In the genomic region with DNA sequence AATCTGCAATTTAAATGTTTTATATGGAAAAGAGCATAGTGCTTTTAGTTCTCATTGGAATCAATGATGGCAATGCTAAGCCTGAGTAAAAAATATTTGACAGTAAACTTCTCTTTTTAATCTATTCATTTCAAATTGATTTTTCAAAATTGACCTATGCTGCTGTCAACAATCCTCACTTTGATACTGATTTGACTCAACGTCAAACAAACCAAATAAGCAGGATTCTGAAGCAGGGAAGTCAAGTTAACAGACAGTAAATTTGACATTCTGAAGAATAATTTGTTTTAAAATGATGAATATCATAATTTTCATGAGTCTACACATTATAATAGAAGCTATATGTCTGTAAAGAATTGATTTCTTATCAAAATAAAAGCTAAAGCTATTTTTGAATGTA, we compare ENCODE assay signal across 6 cellular contexts.
"Had no signal": no experiment of that assay in that cellular context is flagged by ENCODE, and none has a peak within 500 bp of the region (broad histone marks: within the 10 kb centered on the region; RNA-seq: fewer than 3 reads in every experiment).

No MANE protein-coding gene starts in this region.

- H3K4me3 ChIP-seq: K562 had no signal

- DNase-seq: IMR-90, KBM-7, KG1 had no signal

- H3K27ac Mint-ChIP-seq: IgD-negative memory B cell had no signal

- H3K27ac ChIP-seq: HL-60 had no signal

- H3K36me3 Mint-ChIP-seq: IgD-negative memory B cell had no signal

- H3K4me3 Mint-ChIP-seq: IgD-negative memory B cell had no signal

- H3K27me3 Mint-ChIP-seq: IgD-negative memory B cell had no signal
